Comparison of ENCODE assay signal across 8 cellular contexts in the genomic region with DNA sequence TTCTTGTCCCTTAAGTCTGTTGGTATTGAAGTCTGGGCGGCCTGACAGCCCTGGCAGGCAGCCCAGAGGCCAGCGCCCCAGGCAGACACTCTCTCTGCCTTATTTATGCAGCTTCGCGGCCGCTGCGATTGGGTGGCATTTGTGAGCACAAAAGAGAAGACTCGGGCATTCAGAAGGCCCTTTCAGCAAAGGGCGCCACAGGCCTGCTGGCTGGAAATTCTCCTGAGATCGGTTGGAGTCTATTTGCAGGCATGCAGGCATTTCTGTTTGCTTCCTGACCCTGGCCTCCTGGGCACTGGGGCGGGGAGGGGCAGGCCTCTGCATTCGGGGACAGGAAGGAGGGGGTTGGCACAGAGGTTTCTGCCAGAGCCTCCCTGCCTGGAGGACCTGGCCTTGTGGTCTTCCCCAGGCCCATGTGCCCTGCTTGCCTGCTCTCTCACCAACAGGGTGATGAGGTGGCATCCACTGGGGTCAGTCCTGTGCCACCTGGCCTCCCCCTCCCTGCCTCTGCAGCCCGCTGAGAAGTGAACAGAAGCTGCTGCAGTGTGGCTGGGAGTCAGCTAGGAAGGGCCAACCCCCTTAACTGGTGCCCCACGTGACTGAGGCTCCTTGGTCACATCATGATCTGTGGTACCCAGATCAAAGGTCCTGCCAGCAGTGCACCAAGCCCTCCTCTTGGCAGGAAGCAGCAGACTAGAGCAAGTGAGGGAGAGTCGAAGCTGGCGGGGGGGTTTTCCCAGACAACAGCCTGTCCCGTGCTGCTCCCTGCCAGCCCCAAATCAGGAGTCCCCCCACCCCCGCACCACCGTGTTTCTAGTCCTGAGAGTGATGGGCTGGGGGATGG. TPM values are rescaled to one million over a fixed set of nuclear protein-coding genes. Genes with fewer than 3 reads are reported as not detected.
DNase-seq lines count a peak whose midpoint lies in the region; ATAC-seq, FAIRE-seq and TF ChIP-seq lines count a peak whose summit lies in the region.

No MANE protein-coding gene starts in this region.

- TF ChIP-seq POLR2A in GM12892 (IDR thresholded peaks at IDR 0.05; ENCODE audit: low read depth, low read length): no peak
- no peak for TF ChIP-seq POLR2A in spleen (IDR thresholded peaks at IDR 0.05)

- 10 to 24% (median 19%) methylated on average over 13 to 18 of the region's 18 CpGs for WGBS in spleen, 5 donors

- peak overlapping the region in 7 of 8 donors; percentile 9 to 50 (median 23) for H3K4me3 ChIP-seq in spleen

- H3K27me3 ChIP-seq in spleen (replicated peaks in 1 of 7): peaks cover 0 to 33% (median 3%) of the 10 kb centered on the region in 7 donors

- no peaks in the 10 kb centered on the region for H3K9me3 ChIP-seq in spleen

- peak overlapping the region; percentile 11 to 87 (median 77) for H3K27ac ChIP-seq in spleen

- peak; percentile 85 for ATAC-seq in HG02943 (IDR thresholded peaks at IDR 0.05; ENCODE audit: low read depth, unreplicated experiment)
- peak; percentile 40 for ATAC-seq in esophagus mucosa

- H3K36me3 ChIP-seq in spleen: no peaks in the 10 kb centered on the region

- TF ChIP-seq CTCF in spleen (IDR thresholded peaks at IDR 0.05 in 8 of 11, conservative IDR thresholded peaks at IDR 0.05 in 3 of 11): peak in 1 of 11 experiments; percentile 17

- DNase-seq in GM12892 (ENCODE audit: insufficient read length) (peak; percentile 68), NCI-H526 (lab: John Stamatoyannopoulos, UW) (peak; percentile 30 to 67), spleen (peak; percentile 90), OCI-M2 (lab: John Stamatoyannopoulos, UW; ENCODE audit: unreplicated experiment) (no peak), SKM-1 treated with dmso at 0.1 percent for 144 hours (lab: John Stamatoyannopoulos, UW; ENCODE audit: unreplicated experiment) (no peak)
- DNase-seq in activated CD8-positive, alpha-beta memory T cell treated with anti-CD3 and anti-CD28 coated beads for 48 hours (ENCODE audit: low read depth in 2 of 3, low spot score in 2 of 3): peak; percentile 61 to 72 (median 65)

- peaks cover 16 to 60% (median 38%) of the 10 kb centered on the region in 6 donors for H3K4me1 ChIP-seq in spleen

- peak; percentile 93 for FAIRE-seq in GM12892 (lab: Jason Lieb, UNC)

- intact Hi-C loops in spleen (cut with DNase I; ENCODE audit: low total_unique reads): no loop called here

RNA-seq across cellular contexts. Expression of gene CCDC167, which starts 16.6 kb away (rescaled TPM):
- polyA plus RNA-seq in GM12892 (2012; ENCODE audit: missing spikeins): 128 TPM
- total RNA-seq in esophagus mucosa (24.5 TPM), spleen (10 to 100 TPM; 11.6 to 38.4 (median 17.4) TPM)
- polyA plus RNA-seq in spleen: 10 to 100 TPM; 26.1 to 64.8 (median 41.0) TPM

Comparison
In these comparisons a context has a peak if more than half of its experiments do, and no peak if none do; other contexts are left out.
1. DNase-seq: peak in GM12892 (single experiment), NCI-H526 (2 of 2), activated CD8-positive, alpha-beta memory T cell treated with anti-CD3 and anti-CD28 coated beads for 48 hours (3 of 3) and spleen (single experiment); none in OCI-M2 (single experiment) and SKM-1 treated with dmso at 0.1 percent for 144 hours (single experiment).